Comparison of ENCODE assay signal across 27 cellular contexts in the genomic region with DNA sequence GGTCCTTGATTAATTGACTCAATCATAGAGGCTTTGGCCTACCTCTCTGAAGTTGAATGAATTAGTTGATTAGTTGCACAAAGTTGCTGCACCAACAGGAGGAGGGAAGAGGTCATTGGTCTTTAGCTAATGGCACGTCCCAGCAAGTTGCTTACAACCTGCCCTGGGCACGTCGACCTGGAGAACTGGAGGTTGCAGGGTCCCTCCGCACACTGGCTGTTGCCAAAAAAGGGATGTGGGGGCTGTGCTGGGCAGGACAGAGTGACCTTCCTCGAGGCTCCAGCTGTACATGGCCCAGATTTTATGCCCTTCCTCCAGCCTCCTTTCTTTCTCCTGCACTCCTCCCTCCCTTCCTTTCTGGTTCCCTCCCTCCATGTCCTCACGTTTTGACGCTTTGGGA.
"Had no signal": no experiment of that assay in that cellular context is flagged by ENCODE, and none has a peak within 500 bp of the region (broad histone marks: within the 10 kb centered on the region; RNA-seq: fewer than 3 reads in every experiment).

No MANE protein-coding gene starts in this region.

- H3K9me3 ChIP-seq: colonic mucosa, esophagus muscularis mucosa, gastroesophageal sphincter, heart right ventricle, psoas muscle, sigmoid colon, thoracic aorta, tibial nerve, upper lobe of right lung, uterus had no signal

- H3K27me3 ChIP-seq: colonic mucosa, esophagus muscularis mucosa, gastroesophageal sphincter, tibial nerve, upper lobe of right lung, uterus had no signal

- H3K27ac ChIP-seq: colonic mucosa, esophagus muscularis mucosa, foreskin keratinocyte, gastroesophageal sphincter, heart right ventricle, psoas muscle, sigmoid colon, thoracic aorta, tibial nerve, upper lobe of right lung, uterus had no signal

- ATAC-seq: foreskin keratinocyte; gastroesophageal sphincter; heart right ventricle; left ventricle myocardium superior; naive thymus-derived CD4-positive, alpha-beta T cell; psoas muscle; stimulated activated memory B cell treated with anti-CD40 and anti-IgM and Interleukin-4, amounts not matched to agents 10 μg/mL and 1 μg/mL and 100 μg/mL, for 72 hours; stimulated activated naive CD8-positive, alpha-beta T cell treated with anti-CD3 and anti-CD28 coated beads, Interleukin-15, Interleukin-2, amounts not matched to agents 100 U/mL and 50 U/mL, for 24 hours had no signal

- H3K4me1 ChIP-seq: colonic mucosa, esophagus muscularis mucosa, foreskin keratinocyte, gastroesophageal sphincter, psoas muscle, sigmoid colon, tibial nerve, upper lobe of right lung, uterus had no signal

- FAIRE-seq: endothelial cell of umbilical vein had no signal

- H3K36me3 ChIP-seq: colonic mucosa, esophagus muscularis mucosa, gastroesophageal sphincter, heart right ventricle, sigmoid colon, thoracic aorta, tibial nerve, upper lobe of right lung, uterus had no signal

- H3K9me3 Mint-ChIP-seq: dendritic cell treated with granulocyte-macrophage colony-stimulating factor and Interleukin-4, amounts not matched to agents 40 ng/mL and 50 ng/mL, for 4 days; memory B cell; stimulated activated memory B cell treated with anti-CD40 and anti-IgM and Interleukin-4, amounts not matched to agents 10 μg/mL and 1 μg/mL and 100 μg/mL, for 72 hours had no signal

- H3K4me3 Mint-ChIP-seq: dendritic cell treated with granulocyte-macrophage colony-stimulating factor and Interleukin-4, amounts not matched to agents 40 ng/mL and 50 ng/mL, for 4 days; memory B cell; naive thymus-derived CD4-positive, alpha-beta T cell; nephron; stimulated activated memory B cell treated with anti-CD40 and anti-IgM and Interleukin-4, amounts not matched to agents 10 μg/mL and 1 μg/mL and 100 μg/mL, for 72 hours had no signal

- H3K4me1 Mint-ChIP-seq: memory B cell; naive thymus-derived CD4-positive, alpha-beta T cell; stimulated activated memory B cell treated with anti-CD40 and anti-IgM and Interleukin-4, amounts not matched to agents 10 μg/mL and 1 μg/mL and 100 μg/mL, for 72 hours had no signal

- H3K27ac Mint-ChIP-seq: dendritic cell treated with granulocyte-macrophage colony-stimulating factor and Interleukin-4, amounts not matched to agents 40 ng/mL and 50 ng/mL, for 4 days; memory B cell; naive thymus-derived CD4-positive, alpha-beta T cell; stimulated activated memory B cell treated with anti-CD40 and anti-IgM and Interleukin-4, amounts not matched to agents 10 μg/mL and 1 μg/mL and 100 μg/mL, for 72 hours had no signal

- H3K36me3 Mint-ChIP-seq: memory B cell; naive thymus-derived CD4-positive, alpha-beta T cell; stimulated activated memory B cell treated with anti-CD40 and anti-IgM and Interleukin-4, amounts not matched to agents 10 μg/mL and 1 μg/mL and 100 μg/mL, for 72 hours had no signal

- H3K27me3 Mint-ChIP-seq: memory B cell had no signal

- DNase-seq: colonic mucosa; effector CD8-positive, alpha-beta T cell; foreskin keratinocyte; heart right ventricle; hippocampal formation; islet precursor cell; left ventricle myocardium superior; midbrain; naive thymus-derived CD4-positive, alpha-beta T cell; nucleus accumbens; right cardiac atrium; sigmoid colon; stimulated activated CD4-positive, alpha-beta T cell treated with anti-CD3 and anti-CD28 coated beads, Interleukin-4, amount 100 ng/mL, for 4 hours; stimulated activated naive CD8-positive, alpha-beta T cell treated with anti-CD3 and anti-CD28 coated beads, Interleukin-15, Interleukin-2, amounts not matched to agents 100 U/mL and 50 U/mL, for 24 hours; upper lobe of right lung; uterus had no signal

- H3K4me3 ChIP-seq: colonic mucosa, esophagus muscularis mucosa, gastroesophageal sphincter, heart right ventricle, lung, psoas muscle, sigmoid colon, thoracic aorta, tibial nerve, upper lobe of right lung, uterus had no signal
